2 cellular contexts compared by ENCODE assay signal in the genomic region with DNA sequence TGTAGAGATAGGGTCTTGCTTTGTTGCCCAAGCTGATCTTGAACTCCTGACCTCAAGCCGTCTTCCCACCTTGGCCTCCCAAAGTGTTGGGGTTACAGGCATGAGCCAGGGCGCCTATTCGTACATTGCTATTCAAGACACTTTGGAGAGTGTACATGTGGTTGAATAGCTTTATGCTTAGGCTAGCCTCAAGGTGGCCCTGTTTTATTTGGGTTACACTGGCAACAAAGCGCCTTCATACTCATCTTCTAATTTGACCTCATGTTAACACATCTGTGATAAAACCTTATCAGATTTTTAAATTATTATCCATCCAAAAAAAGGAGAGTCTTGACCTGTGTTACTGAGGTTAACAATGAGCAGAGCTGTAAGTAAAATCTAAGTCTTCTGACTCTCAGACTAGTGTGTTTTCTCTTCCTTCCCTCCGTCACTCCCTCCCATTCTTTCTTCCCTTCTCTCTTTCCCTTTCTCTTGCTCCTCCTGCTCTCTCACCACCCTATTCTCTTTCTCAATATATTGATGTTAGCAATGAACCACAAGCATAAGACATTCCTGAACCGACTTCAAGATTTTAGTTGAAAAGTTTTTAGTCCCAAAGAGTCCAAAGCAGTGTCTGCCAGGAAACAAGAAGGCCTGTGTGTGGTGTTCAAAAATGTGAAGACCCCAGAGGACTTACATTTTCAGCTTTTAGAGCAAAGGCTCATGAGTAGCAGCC.
TF ChIP-seq lines count a peak whose summit lies in the region.

No MANE protein-coding gene starts in this region.

TF ChIP-seq in IMR-90, 13 proteins besides CTCF, POLR2A, EP300 and RAD21:
- TF ChIP-seq BHLHE40 (IDR thresholded peaks at IDR 0.05; ENCODE audit: low read depth, low read length) = no peak
- TF ChIP-seq NFE2L2 (IDR thresholded peaks at IDR 0.05; ENCODE audit: low read depth, low read length) = no peak
- TF ChIP-seq CEBPB (IDR thresholded peaks at IDR 0.05; ENCODE audit: low read depth, low read length) = no peak
- no peak for TF ChIP-seq RCOR1 (IDR thresholded peaks at IDR 0.05; ENCODE audit: insufficient replicate concordance, low read length)
- no peak for TF ChIP-seq SMC3 (IDR thresholded peaks at IDR 0.05; ENCODE audit: low read depth, low read length)
- TF ChIP-seq RFX5 (IDR thresholded peaks at IDR 0.05; ENCODE audit: low read depth, low read length) = no peak
- no peak for TF ChIP-seq CHD1 (IDR thresholded peaks at IDR 0.05; ENCODE audit: low read depth, low read length)
- no peak for TF ChIP-seq MXI1 (IDR thresholded peaks at IDR 0.05; ENCODE audit: borderline replicate concordance, low read depth, low read length)
- TF ChIP-seq USF2 (IDR thresholded peaks at IDR 0.05; ENCODE audit: low read depth, low read length) = no peak

TF ChIP-seq in H1, 55 proteins besides CTCF, POLR2A, EP300 and RAD21:
- TF ChIP-seq KDM5A (IDR thresholded peaks at IDR 0.05; ENCODE audit: low read length) (no peak), NRF1 (IDR thresholded peaks at IDR 0.05; ENCODE audit: low read depth, low read length) (no peak), FOSL1 (IDR thresholded peaks at IDR 0.05; ENCODE audit: insufficient read depth, low read depth, low read length) (no peak), KDM4A (IDR thresholded peaks at IDR 0.05; ENCODE audit: low read depth, low read length, severe bottlenecking) (no peak), ATF2 (IDR thresholded peaks at IDR 0.05; ENCODE audit: low read length) (no peak), RBBP5 (IDR thresholded peaks at IDR 0.05; ENCODE audit: borderline replicate concordance, low read depth, low read length) (no peak), TCF12 (IDR thresholded peaks at IDR 0.05; ENCODE audit: low read depth, low read length) (no peak), MAX (IDR thresholded peaks at IDR 0.05) (no peak), RNF2 (IDR thresholded peaks at IDR 0.05; ENCODE audit: borderline replicate concordance, low read depth, low read length, missing control alignments, poor library complexity, severe bottlenecking) (no peak), CEBPB (IDR thresholded peaks at IDR 0.05; ENCODE audit: low read depth, low read length) (no peak), HDAC2 (IDR thresholded peaks at IDR 0.05; ENCODE audit: borderline replicate concordance in 1 of 2, low read depth in 2 of 2, low read length in 2 of 2) (no peak), RFX5 (IDR thresholded peaks at IDR 0.05; ENCODE audit: borderline replicate concordance, low read depth, low read length) (no peak), SP1 (IDR thresholded peaks at IDR 0.05; ENCODE audit: low read depth, low read length) (no peak), RXRA (IDR thresholded peaks at IDR 0.05; ENCODE audit: insufficient read depth, low read depth, low read length) (no peak), BCL11A (IDR thresholded peaks at IDR 0.05; ENCODE audit: low read depth in 2 of 2, low read length in 2 of 2) (no peak)
